17 cellular contexts compared by ENCODE assay signal in genomic region chr12:125861299-125862281, GRCh38.
A peak's percentile ranks its signal among the peaks of the same experiment; 100 is the strongest.
DNase-seq lines count a peak whose midpoint lies in the region; ATAC-seq and TF ChIP-seq lines count a peak whose summit lies in the region.
"Had no signal": no experiment of that assay in that cellular context is flagged by ENCODE, and none has a peak within 500 bp of the region (broad histone marks: within the 10 kb centered on the region; RNA-seq: fewer than 3 reads in every experiment).

No MANE protein-coding gene starts in this region.

- peaks cover 16% of the 10 kb centered on the region for H3K9me3 Mint-ChIP-seq in chondrocyte (ENCODE audit: low read depth)

- H3K9me3 ChIP-seq in Peyer's patch (no peaks in the 10 kb centered on the region), stomach (peaks cover 0 to 31% (median 29%) of the 10 kb centered on the region in 4 donors)

- no peaks in the 10 kb centered on the region for H3K4me1 ChIP-seq in Peyer's patch
- peaks cover 0 to 8% (median 0%) of the 10 kb centered on the region in 4 donors for H3K4me1 ChIP-seq in stomach
- H3K4me1 ChIP-seq: foreskin keratinocyte had no signal

- H3K27ac Mint-ChIP-seq in chondrocyte (ENCODE audit: unreplicated experiment) = no peak overlapping the region
- H3K27ac Mint-ChIP-seq: activated naive CD8-positive, alpha-beta T cell treated with anti-CD3 and anti-CD28 coated beads, Interleukin-2, amount 50 U/mL, for 24 hours; CD4-positive, CD25-positive, alpha-beta regulatory T cell; WTC11 had no signal

- TF ChIP-seq CTCF in Peyer's patch (IDR thresholded peaks at IDR 0.05) (no peak), chondrocyte (IDR thresholded peaks at IDR 0.05) (no peak), stomach (IDR thresholded peaks at IDR 0.05) (no peak)

- H3K27ac ChIP-seq in Peyer's patch (no peak overlapping the region), stomach (no peak overlapping the region)
- H3K27ac ChIP-seq: foreskin keratinocyte had no signal

- peak overlapping the region in 1 of 4 donors; percentile 34 for H3K4me3 ChIP-seq in Peyer's patch
- peak overlapping the region in 3 of 4 donors; percentile 14 to 32 (median 31) for H3K4me3 ChIP-seq in stomach

- intact Hi-C loops in stomach (cut with DNase I; ENCODE audit: low total_unique reads) = no loop called here

- peak; percentile 99 for ATAC-seq in left lobe of liver
- no peak for ATAC-seq in HG03571 (IDR thresholded peaks at IDR 0.05; ENCODE audit: unreplicated experiment)
- ATAC-seq: activated naive CD8-positive, alpha-beta T cell treated with anti-CD3 and anti-CD28 coated beads, Interleukin-2, amount 50 U/mL, for 24 hours; foreskin keratinocyte; WTC11 had no signal

- no peak for TF ChIP-seq EP300 in stomach (IDR thresholded peaks at IDR 0.05)

- WGBS in stomach, 5 donors = 27 to 35% (median 32%) methylated on average over 34 to 68 of the region's 68 CpGs

- no peaks in the 10 kb centered on the region for H3K36me3 Mint-ChIP-seq in chondrocyte (ENCODE audit: low read depth)
- H3K36me3 Mint-ChIP-seq: CD4-positive, CD25-positive, alpha-beta regulatory T cell had no signal

- DNase-seq in Peyer's patch (peak in 2 of 3 donors; percentile 45 to 78), chondrocyte (ENCODE audit: low spot score) (peak; percentile 79), left lobe of liver (ENCODE audit: low spot score) (peak; percentile 92), stomach (peak; percentile 42), activated T-cell treated with anti-CD3 and anti-CD28 coated beads for 4 hours (no peak), DMS79 treated with DMSO at 0.1 percent for 48 hours (lab: John Stamatoyannopoulos, UW) (no peak)
- DNase-seq: activated naive CD8-positive, alpha-beta T cell treated with anti-CD3 and anti-CD28 coated beads, Interleukin-2, amount 50 U/mL, for 24 hours; CD4-positive, CD25-positive, alpha-beta regulatory T cell; foreskin keratinocyte; GF-D8; IMR-90; kidney glomerular epithelial cell; NCI-H187; occipital lobe; stimulated activated CD4-positive, alpha-beta T cell treated with anti-CD3 and anti-CD28 coated beads, Interleukin-4, amount 100 ng/mL, for 24 hours had no signal

- no peaks in the 10 kb centered on the region for H3K4me1 Mint-ChIP-seq in chondrocyte (ENCODE audit: low read depth)
- H3K4me1 Mint-ChIP-seq: activated naive CD8-positive, alpha-beta T cell treated with anti-CD3 and anti-CD28 coated beads, Interleukin-2, amount 50 U/mL, for 24 hours; CD4-positive, CD25-positive, alpha-beta regulatory T cell; WTC11 had no signal

- H3K4me3 Mint-ChIP-seq in chondrocyte (ENCODE audit: unreplicated experiment) = no peak overlapping the region
- H3K4me3 Mint-ChIP-seq: activated naive CD8-positive, alpha-beta T cell treated with anti-CD3 and anti-CD28 coated beads, Interleukin-2, amount 50 U/mL, for 24 hours; CD4-positive, CD25-positive, alpha-beta regulatory T cell; WTC11 had no signal

- H3K36me3 ChIP-seq in Peyer's patch = no peaks in the 10 kb centered on the region
- H3K36me3 ChIP-seq in stomach = no peaks in the 10 kb centered on the region

- no peaks in the 10 kb centered on the region for H3K27me3 Mint-ChIP-seq in chondrocyte (ENCODE audit: low read depth)
- H3K27me3 Mint-ChIP-seq: CD4-positive, CD25-positive, alpha-beta regulatory T cell had no signal

- no peaks in the 10 kb centered on the region for H3K27me3 ChIP-seq in Peyer's patch
- H3K27me3 ChIP-seq in stomach = peaks cover 0 to 7% (median 6%) of the 10 kb centered on the region in 3 donors
- H3K27me3 ChIP-seq: foreskin keratinocyte had no signal

- no peak for TF ChIP-seq POLR2A in Peyer's patch (IDR thresholded peaks at IDR 0.05)
- TF ChIP-seq POLR2A in stomach (IDR thresholded peaks at IDR 0.05) = no peak

Comparison
In these comparisons a context has a peak if more than half of its experiments do, and no peak if none do; other contexts are left out.
1. DNase-seq: peak in Peyer's patch (2 of 3), chondrocyte (single experiment), left lobe of liver (single experiment) and stomach (single experiment); none in activated T-cell treated with anti-CD3 and anti-CD28 coated beads for 4 hours (single experiment) and DMS79 treated with DMSO at 0.1 percent for 48 hours (single experiment).